1 cellular context compared by ENCODE assay signal in the genomic region with DNA sequence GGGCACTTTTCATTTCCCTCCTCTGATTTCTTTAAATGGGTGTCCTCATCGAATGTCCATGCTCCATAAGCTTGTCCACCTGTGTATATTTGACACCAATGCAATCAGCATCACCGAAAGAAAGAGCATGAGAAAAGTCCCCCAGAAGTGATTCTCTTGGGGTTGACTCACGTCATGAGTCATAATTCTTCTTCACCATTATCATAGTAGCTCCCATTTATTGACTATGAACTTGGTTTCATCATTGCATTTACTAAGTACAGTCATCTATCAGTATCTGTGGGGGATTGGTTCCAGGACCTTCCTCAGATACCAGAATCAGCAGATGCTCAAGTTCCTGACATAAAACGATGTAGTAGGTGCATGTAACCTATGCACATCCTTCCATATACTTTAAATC.
TF ChIP-seq lines count a peak whose summit lies in the region.

No MANE protein-coding gene starts in this region.

TF ChIP-seq in WTC11, 78 proteins besides CTCF, POLR2A, EP300 and RAD21 (continued from another document):
- TF ChIP-seq CREM (CRISPR knock-in tag; IDR thresholded peaks at IDR 0.05) (no peak), PRRX2 (CRISPR knock-in tag; IDR thresholded peaks at IDR 0.05) (no peak)
- TF ChIP-seq, protein P1, sequence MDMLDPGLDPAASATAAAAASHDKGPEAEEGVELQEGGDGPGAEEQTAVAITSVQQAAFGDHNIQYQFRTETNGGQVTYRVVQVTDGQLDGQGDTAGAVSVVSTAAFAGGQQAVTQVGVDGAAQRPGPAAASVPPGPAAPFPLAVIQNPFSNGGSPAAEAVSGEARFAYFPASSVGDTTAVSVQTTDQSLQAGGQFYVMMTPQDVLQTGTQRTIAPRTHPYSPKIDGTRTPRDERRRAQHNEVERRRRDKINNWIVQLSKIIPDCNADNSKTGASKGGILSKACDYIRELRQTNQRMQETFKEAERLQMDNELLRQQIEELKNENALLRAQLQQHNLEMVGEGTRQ (CRISPR knock-in tag; IDR thresholded peaks at IDR 0.05) = no peak
